In genomic region chr1:201248721-201249559, GRCh38 we compare ENCODE assay signal across 1 cellular context.
TF ChIP-seq lines count a peak whose summit lies in the region.

No MANE protein-coding gene starts in this region.

TF ChIP-seq in K562, 482 proteins besides CTCF, POLR2A, EP300 and RAD21:
- TF ChIP-seq ATF7 (IDR thresholded peaks at IDR 0.05), result no peak
- TF ChIP-seq ZNF668 (CRISPR knock-in tag; IDR thresholded peaks at IDR 0.05), result no peak
- TF ChIP-seq ZNF263 (CRISPR knock-in tag; IDR thresholded peaks at IDR 0.05; ENCODE audit: borderline replicate concordance), result peak; percentile 71; the same call in 1 of the 2 replicates
- no peak for TF ChIP-seq ZNF778 (CRISPR knock-in tag; IDR thresholded peaks at IDR 0.05)
- no peak for TF ChIP-seq FOXK2 (conservative IDR thresholded peaks at IDR 0.05 in 1 of 2, IDR thresholded peaks at IDR 0.05 in 1 of 2; ENCODE audit: low read depth in 2 of 2)
- TF ChIP-seq CBX8 (IDR thresholded peaks at IDR 0.05; ENCODE audit: borderline replicate concordance, extremely low read depth, low read depth, low read length, poor library complexity, severe bottlenecking), result no peak
- TF ChIP-seq BCLAF1 (IDR thresholded peaks at IDR 0.05; ENCODE audit: borderline replicate concordance in 1 of 2, control insufficient read depth in 1 of 2, low read depth in 2 of 2, low read length in 1 of 2), result no peak
TF ChIP-seq in K562: peak in this region for 1.
